ENCODE assay signal across 12 cellular contexts in the genomic region with DNA sequence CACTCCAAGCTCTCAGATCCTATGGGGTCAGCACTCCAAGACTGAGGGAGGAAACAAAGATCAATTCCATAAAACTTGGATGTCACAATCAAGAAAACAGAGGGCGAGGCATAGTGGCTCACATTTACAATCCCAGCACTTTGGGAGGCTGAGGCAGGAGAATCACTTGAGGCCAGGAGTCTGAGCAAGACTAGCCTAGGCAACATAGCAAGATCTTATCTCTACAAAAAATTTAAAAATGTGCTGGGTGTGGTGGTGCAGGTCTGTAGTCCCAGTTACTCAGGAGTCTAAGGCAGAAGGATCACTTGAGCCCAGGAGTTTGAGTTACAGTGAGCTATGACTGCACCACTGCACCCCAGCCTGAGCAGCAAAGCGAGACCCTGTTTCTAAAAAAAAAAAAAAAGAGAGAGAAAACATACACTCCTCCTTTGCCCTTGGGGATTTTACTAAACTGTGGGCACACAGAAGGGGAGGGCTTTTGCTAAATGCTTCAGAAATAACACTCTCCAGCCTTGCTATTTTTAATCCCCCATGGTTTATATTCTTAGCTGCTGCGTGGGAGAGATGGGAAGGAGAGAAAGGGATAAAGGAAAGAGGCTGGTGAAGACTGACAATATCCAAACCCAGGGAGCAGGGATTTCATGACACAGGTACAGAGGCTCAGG. TPM values are rescaled to one million over a fixed set of nuclear protein-coding genes. Genes with fewer than 3 reads are reported as not detected.
A peak's percentile ranks its signal among the peaks of the same experiment; 100 is the strongest.
DNase-seq lines count a peak whose midpoint lies in the region; ATAC-seq and TF ChIP-seq lines count a peak whose summit lies in the region.
"Had no signal": no experiment of that assay in that cellular context is flagged by ENCODE, and none has a peak within 500 bp of the region (broad histone marks: within the 10 kb centered on the region; RNA-seq: fewer than 3 reads in every experiment).

No MANE protein-coding gene starts in this region.

- H3K27ac Mint-ChIP-seq in H9 = peak overlapping the region in 2 of 3 experiments; percentile 36 to 59; a peak in 2 of 7 replicates
- H3K27ac Mint-ChIP-seq in activated CD4-positive, alpha-beta memory T cell treated with anti-CD3 and anti-CD28 coated beads, Interleukin-2, amount 10 ng/mL, durations not matched to agents 7 days and 5 days = peak overlapping the region; percentile 58
- H3K27ac Mint-ChIP-seq in stimulated activated effector memory CD8-positive, alpha-beta T cell treated with anti-CD3 and anti-CD28 coated beads, Interleukin-12 subunit alpha, Interleukin-12 subunit beta, amount 100 ng/mL, for 72 hours = peak overlapping the region; percentile 94

- no peak overlapping the region for H2BK120ac ChIP-seq in H9 (ENCODE audit: low read depth, low read length, poor library complexity, severe bottlenecking)

- H3K9me3 ChIP-seq in H9 (ENCODE audit: control insufficient read depth, low read depth, low read length) (no peaks in the 10 kb centered on the region), gastroesophageal sphincter (no peaks in the 10 kb centered on the region)

- no peak overlapping the region for H3T11ph ChIP-seq in H9 (ENCODE audit: low read length)

- H3K14ac ChIP-seq in H9 (ENCODE audit: insufficient read depth, low read length) = no peak overlapping the region

- no peak for TF ChIP-seq EP300 in gastroesophageal sphincter (IDR thresholded peaks at IDR 0.05)

- H3K79me1 ChIP-seq in H9 (ENCODE audit: insufficient read depth, low read depth, low read length, poor library complexity, severe bottlenecking) = peaks cover 5% of the 10 kb centered on the region

- peaks cover 53 to 84% (median 78%) of the 10 kb centered on the region in 3 experiments for H3K36me3 Mint-ChIP-seq in H9 (ENCODE audit: insufficient read depth in 1 of 3, low read depth in 3 of 3)
- peaks cover 74% of the 10 kb centered on the region for H3K36me3 Mint-ChIP-seq in activated CD4-positive, alpha-beta memory T cell treated with anti-CD3 and anti-CD28 coated beads, Interleukin-2, amount 10 ng/mL, durations not matched to agents 7 days and 5 days (ENCODE audit: low read depth)
- peaks cover 100% of the 10 kb centered on the region for H3K36me3 Mint-ChIP-seq in stimulated activated effector memory CD8-positive, alpha-beta T cell treated with anti-CD3 and anti-CD28 coated beads, Interleukin-12 subunit alpha, Interleukin-12 subunit beta, amount 100 ng/mL, for 72 hours

- no peak overlapping the region for H2AK5ac ChIP-seq in H9 (ENCODE audit: insufficient read length, low read length)

- no peak overlapping the region for H2BK20ac ChIP-seq in H9 (ENCODE audit: low read depth, low read length, poor library complexity, severe bottlenecking)

- no peak overlapping the region for H3K23ac ChIP-seq in H9 (ENCODE audit: insufficient read length, low read depth, low read length)

- no peaks in the 10 kb centered on the region for H4K20me1 ChIP-seq in H9 (ENCODE audit: control insufficient read depth, insufficient read depth, insufficient read length)

- H3K9me3 Mint-ChIP-seq in H9 = no peaks in the 10 kb centered on the region
- no peaks in the 10 kb centered on the region for H3K9me3 Mint-ChIP-seq in activated CD4-positive, alpha-beta memory T cell treated with anti-CD3 and anti-CD28 coated beads, Interleukin-2, amount 10 ng/mL, durations not matched to agents 7 days and 5 days
- H3K9me3 Mint-ChIP-seq in stimulated activated effector memory CD8-positive, alpha-beta T cell treated with anti-CD3 and anti-CD28 coated beads, Interleukin-12 subunit alpha, Interleukin-12 subunit beta, amount 100 ng/mL, for 72 hours = no peaks in the 10 kb centered on the region

- no peak overlapping the region for H2BK5ac ChIP-seq in H9 (ENCODE audit: insufficient read length, low read length)

- no peak overlapping the region for H2BK12ac ChIP-seq in H9 (ENCODE audit: insufficient read length, low read depth, low read length)

- no peak overlapping the region for H3K18ac ChIP-seq in H9 (ENCODE audit: insufficient read length, low read depth, low read length)

- H3K4me3 ChIP-seq in gastroesophageal sphincter = no peak overlapping the region

- DNase-seq in H9 = no peak
- DNase-seq in activated CD4-positive, alpha-beta memory T cell treated with anti-CD3 and anti-CD28 coated beads, Interleukin-2, amount 10 ng/mL, durations not matched to agents 7 days and 5 days = no peak
- no peak for DNase-seq in stimulated activated effector memory CD8-positive, alpha-beta T cell treated with anti-CD3 and anti-CD28 coated beads, Interleukin-12 subunit alpha, Interleukin-12 subunit beta, amount 100 ng/mL, for 72 hours (ENCODE audit: low spot score in 2 of 2)
- DNase-seq in erythroblast (lab: John Stamatoyannopoulos, UW) = no peak
- DNase-seq in activated CD4-positive, CD25-positive, alpha-beta regulatory T cell (lab: John Stamatoyannopoulos, UW) = no peak
- no peak for DNase-seq in nucleus accumbens (lab: John Stamatoyannopoulos, UW)
- DNase-seq: GF-D8, KG1 had no signal

- no peaks in the 10 kb centered on the region for H3K27me3 ChIP-seq in H9 (ENCODE audit: insufficient read depth, low read length)
- H3K27me3 ChIP-seq in gastroesophageal sphincter = no peaks in the 10 kb centered on the region

- TF ChIP-seq POLR2A in gastroesophageal sphincter (IDR thresholded peaks at IDR 0.05) (no peak), erythroblast (IDR thresholded peaks at IDR 0.05; ENCODE audit: low read length) (no peak)

- CTCF ChIA-PET in activated CD4-positive, alpha-beta memory T cell treated with anti-CD3 and anti-CD28 coated beads, Interleukin-2, amount 10 ng/mL, durations not matched to agents 7 days and 5 days (lab: Charles Lee) = interaction anchor here (0.6 to 3.8 kb wide), 4 partner anchors 12 to 30 kb away, joined by 3 to 15 read pairs (median 4); no protein-coding TSS in a partner anchor

- no peak overlapping the region for H3K4me2 ChIP-seq in H9 (ENCODE audit: insufficient read depth, insufficient read length, low read length)

- no peak overlapping the region for H4K91ac ChIP-seq in H9 (ENCODE audit: insufficient read length, low read depth, low read length)

- WGBS in H9 (ENCODE audit: extremely low coverage, insufficient read length, low lambda C conversion rate) = no CpG with 5 or more reads among the region's 3 CpGs
- 26 to 53% methylated on average over 3 of the region's 3 CpGs for WGBS in gastroesophageal sphincter (ENCODE audit: low coverage in 1 of 2), 2 donors

- H3K27me3 Mint-ChIP-seq in H9 (ENCODE audit: low read depth) = no peaks in the 10 kb centered on the region
- no peaks in the 10 kb centered on the region for H3K27me3 Mint-ChIP-seq in activated CD4-positive, alpha-beta memory T cell treated with anti-CD3 and anti-CD28 coated beads, Interleukin-2, amount 10 ng/mL, durations not matched to agents 7 days and 5 days

- TF ChIP-seq CTCF in H9 (conservative IDR thresholded peaks at IDR 0.05) (no peak), gastroesophageal sphincter (IDR thresholded peaks at IDR 0.05) (no peak)

- no peak for ATAC-seq in gastroesophageal sphincter
- ATAC-seq in stimulated activated effector memory CD8-positive, alpha-beta T cell treated with anti-CD3 and anti-CD28 coated beads, Interleukin-12 subunit alpha, Interleukin-12 subunit beta, amount 100 ng/mL, for 72 hours = no peak
- ATAC-seq in GM18870 (IDR thresholded peaks at IDR 0.05; ENCODE audit: unreplicated experiment) = no peak

- no peaks in the 10 kb centered on the region for H3K79me2 ChIP-seq in H9 (ENCODE audit: insufficient read depth, low read length)
- H3K79me2 ChIP-seq: parathyroid adenoma had no signal

- no peaks in the 10 kb centered on the region for H3K23me2 ChIP-seq in H9 (ENCODE audit: insufficient read length, low read depth, low read length, poor library complexity, severe bottlenecking)

- H2BK15ac ChIP-seq in H9 (ENCODE audit: low read depth, low read length) = no peak overlapping the region

- no peak overlapping the region for H4K8ac ChIP-seq in H9 (replicated peaks; ENCODE audit: insufficient read length, low read depth, low read length)

- no peak overlapping the region for H2AFZ ChIP-seq in H9 (ENCODE audit: low read length)
- H2AFZ ChIP-seq: parathyroid adenoma had no signal

- no peak overlapping the region for H3K4me3 Mint-ChIP-seq in H9
- H3K4me3 Mint-ChIP-seq in activated CD4-positive, alpha-beta memory T cell treated with anti-CD3 and anti-CD28 coated beads, Interleukin-2, amount 10 ng/mL, durations not matched to agents 7 days and 5 days = no peak overlapping the region
- H3K4me3 Mint-ChIP-seq in stimulated activated effector memory CD8-positive, alpha-beta T cell treated with anti-CD3 and anti-CD28 coated beads, Interleukin-12 subunit alpha, Interleukin-12 subunit beta, amount 100 ng/mL, for 72 hours = no peak overlapping the region

- no peak overlapping the region for H3K27ac ChIP-seq in H9 (ENCODE audit: insufficient read length, low read depth, low read length)
- H3K27ac ChIP-seq in gastroesophageal sphincter = peak overlapping the region; percentile 62 to 88 (median 82)
- H3K27ac ChIP-seq: parathyroid adenoma had no signal

- peaks cover 0 to 100% of the 10 kb centered on the region in 2 donors for H3K36me3 ChIP-seq in gastroesophageal sphincter

- 0 out of 4 replicates have a peak, but pooled peaks cover 0 to 6% of the 10 kb centered on the region in 2 experiments for H3K4me1 Mint-ChIP-seq in H9
- H3K4me1 Mint-ChIP-seq in activated CD4-positive, alpha-beta memory T cell treated with anti-CD3 and anti-CD28 coated beads, Interleukin-2, amount 10 ng/mL, durations not matched to agents 7 days and 5 days = peaks cover 39% of the 10 kb centered on the region
- H3K4me1 Mint-ChIP-seq in stimulated activated effector memory CD8-positive, alpha-beta T cell treated with anti-CD3 and anti-CD28 coated beads, Interleukin-12 subunit alpha, Interleukin-12 subunit beta, amount 100 ng/mL, for 72 hours = peaks cover 33% of the 10 kb centered on the region

- no peaks in the 10 kb centered on the region for H3K4me1 ChIP-seq in H9 (ENCODE audit: insufficient read depth, low read length)
- peaks cover 11 to 48% (median 30%) of the 10 kb centered on the region in 3 donors for H3K4me1 ChIP-seq in gastroesophageal sphincter
- H3K4me1 ChIP-seq: parathyroid adenoma had no signal

- H3K9ac ChIP-seq in H9 (ENCODE audit: extremely low read depth, insufficient read length, low read length) = no peak overlapping the region
- H3K9ac ChIP-seq: parathyroid adenoma had no signal

- no peak overlapping the region for H3K4ac ChIP-seq in H9 (ENCODE audit: low read depth, low read length)

- H4K5ac ChIP-seq in H9 (ENCODE audit: insufficient read length, low read depth, low read length) = no peak overlapping the region

- H3K56ac ChIP-seq in H9 (ENCODE audit: insufficient read length, low read depth, low read length) = no peak overlapping the region

- POLR2A ChIA-PET in activated CD4-positive, alpha-beta memory T cell treated with anti-CD3 and anti-CD28 coated beads, Interleukin-2, amount 10 ng/mL, durations not matched to agents 7 days and 5 days (lab: Charles Lee) = interaction anchor here (0.8 to 4.8 kb wide), 3 partner anchors 13 to 17 kb away, joined by 3 to 38 read pairs (median 3); a partner anchor contains a TSS

RNA-seq across cellular contexts. Expression of a gene that starts 18.1 kb away (rescaled TPM):
- 103 and 111 TPM in 2 replicates for total RNA-seq in H9 (2021)
- 100 to 1,000 TPM; 159 to 164 TPM for total RNA-seq in activated CD4-positive, alpha-beta memory T cell treated with anti-CD3 and anti-CD28 coated beads, Interleukin-2, amount 10 ng/mL, durations not matched to agents 7 days and 5 days
- total RNA-seq in gastroesophageal sphincter = 10 to 100 TPM; 69.7 to 94.0 (median 82.6) TPM

RNA-seq across cellular contexts. Expression of a gene that starts 18.8 kb away (rescaled TPM):
- total RNA-seq in H9 (2021) = not detected in 2 replicates
- total RNA-seq in activated CD4-positive, alpha-beta memory T cell treated with anti-CD3 and anti-CD28 coated beads, Interleukin-2, amount 10 ng/mL, durations not matched to agents 7 days and 5 days = not detected
- under 1 TPM in 1 of 4 donors, not detected in 3; 0.27 TPM for total RNA-seq in gastroesophageal sphincter
- total RNA-seq: bronchial epithelial cell had no signal

RNA-seq across cellular contexts. Expression of a gene that starts 26.0 kb away (rescaled TPM):
- total RNA-seq in H9 (2021) (57.6 and 57.7 TPM in 2 replicates), gastroesophageal sphincter (10 to 100 TPM; 20.4 to 57.4 (median 34.6) TPM)
- total RNA-seq in activated CD4-positive, alpha-beta memory T cell treated with anti-CD3 and anti-CD28 coated beads, Interleukin-2, amount 10 ng/mL, durations not matched to agents 7 days and 5 days = 10 to 100 TPM; 63.8 to 71.4 TPM

RNA-seq across cellular contexts. Expression of a gene that starts 49.1 kb away (rescaled TPM):
- total RNA-seq in H9 (2021) = 26.4 and 27.4 TPM in 2 replicates
- total RNA-seq in activated CD4-positive, alpha-beta memory T cell treated with anti-CD3 and anti-CD28 coated beads, Interleukin-2, amount 10 ng/mL, durations not matched to agents 7 days and 5 days = 10 to 100 TPM; 25.0 to 30.9 TPM
- 10 to 100 TPM; 25.0 to 37.1 (median 30.0) TPM for total RNA-seq in gastroesophageal sphincter
